ENCODE assay signal across 24 cellular contexts in genomic region chr1:98211271-98211840, GRCh38.
A peak's percentile ranks its signal among the peaks of the same experiment; 100 is the strongest.
DNase-seq lines count a peak whose midpoint lies in the region; ATAC-seq and TF ChIP-seq lines count a peak whose summit lies in the region.
"Had no signal": no experiment of that assay in that cellular context is flagged by ENCODE, and none has a peak within 500 bp of the region (broad histone marks: within the 10 kb centered on the region; RNA-seq: fewer than 3 reads in every experiment).

No MANE protein-coding gene starts in this region.

- H3K36me3 ChIP-seq in mesenchymal stem cell (ENCODE audit: control insufficient read depth in 1 of 2, insufficient read depth in 2 of 2, low read depth in 1 of 2, low read length in 2 of 2) (no peaks in the 10 kb centered on the region), smooth muscle cell (ENCODE audit: low read depth) (no peaks in the 10 kb centered on the region)
- H3K36me3 ChIP-seq: breast epithelium, left lung, transverse colon had no signal

- H2AFZ ChIP-seq in mesenchymal stem cell (ENCODE audit: low read depth, low read length) (no peak overlapping the region), smooth muscle cell (ENCODE audit: low read depth) (no peak overlapping the region)

- H3K9me3 ChIP-seq in mesenchymal stem cell (ENCODE audit: control insufficient read depth, low read length) (no peaks in the 10 kb centered on the region), smooth muscle cell (replicated peaks; ENCODE audit: low read depth) (no peaks in the 10 kb centered on the region)
- H3K9me3 ChIP-seq: breast epithelium, left lung, transverse colon had no signal

- no peak overlapping the region for H3K9ac ChIP-seq in mesenchymal stem cell (ENCODE audit: low read length)
- H3K9ac ChIP-seq in smooth muscle cell (ENCODE audit: low read depth) = no peak overlapping the region

- H3K4me1 ChIP-seq in mesenchymal stem cell (ENCODE audit: control insufficient read depth, insufficient read depth, low read depth, low read length) (no peaks in the 10 kb centered on the region), smooth muscle cell (ENCODE audit: low read depth) (peaks cover 13% of the 10 kb centered on the region)
- H3K4me1 ChIP-seq: breast epithelium, left lung, transverse colon had no signal

- peak overlapping the region; percentile 75 for H3K27ac ChIP-seq in mesenchymal stem cell (ENCODE audit: low read length, poor library complexity, severe bottlenecking)
- H3K27ac ChIP-seq in smooth muscle cell (ENCODE audit: low read depth) = no peak overlapping the region
- H3K27ac ChIP-seq: breast epithelium, left lung, transverse colon had no signal

- intact Hi-C loops in left cardiac atrium (cut with DNase I) = no loop called here

- H4K8ac ChIP-seq in mesenchymal stem cell (ENCODE audit: low read length) = no peak overlapping the region

- WGBS in mesenchymal stem cell = 100% methylated on average over 2 of the region's 2 CpGs
- WGBS in smooth muscle cell (ENCODE audit: low lambda C conversion rate) = 91% methylated on average over 2 of the region's 2 CpGs

- H3K4me2 ChIP-seq in mesenchymal stem cell (ENCODE audit: low read length, poor library complexity, severe bottlenecking) = no peak overlapping the region
- peak overlapping the region; percentile 80 for H3K4me2 ChIP-seq in smooth muscle cell

- no peak overlapping the region for H3K23ac ChIP-seq in mesenchymal stem cell (ENCODE audit: low read length in 2 of 2)

- H3K27me3 ChIP-seq in mesenchymal stem cell (ENCODE audit: control insufficient read depth in 1 of 2, insufficient read depth in 1 of 2, low read length in 2 of 2) (no peaks in the 10 kb centered on the region), smooth muscle cell (ENCODE audit: low read depth) (no peaks in the 10 kb centered on the region)
- H3K27me3 ChIP-seq: breast epithelium, left lung, transverse colon had no signal

- no peak for TF ChIP-seq CTCF in smooth muscle cell (IDR thresholded peaks at IDR 0.05; ENCODE audit: borderline replicate concordance, insufficient read depth, poor library complexity, severe bottlenecking)

- H3K79me2 ChIP-seq in smooth muscle cell (ENCODE audit: low read depth) = no peaks in the 10 kb centered on the region

- no peak overlapping the region for H2BK5ac ChIP-seq in mesenchymal stem cell (ENCODE audit: low read depth, low read length, poor library complexity, severe bottlenecking)

- H3K18ac ChIP-seq in mesenchymal stem cell (ENCODE audit: low read depth in 1 of 2, low read length in 2 of 2) = no peak overlapping the region

- DNase-seq in HK-2 (ENCODE audit: unreplicated experiment) (peak; percentile 36), astrocyte of the hippocampus (ENCODE audit: low read depth, low spot score) (peak; percentile 18), mesenchymal stem cell (no peak), smooth muscle cell (lab: John Stamatoyannopoulos, UW; ENCODE audit: unreplicated experiment) (no peak), GDM1 (lab: John Stamatoyannopoulos, UW) (no peak), left cardiac atrium (no peak), NCI-H187 treated with DMSO at 0.1 percent for 48 hours (lab: John Stamatoyannopoulos, UW) (no peak)
- DNase-seq: activated CD4-positive, alpha-beta memory T cell treated with anti-CD3 and anti-CD28 coated beads, Interleukin-2, amount 10 ng/mL, durations not matched to agents 7 days and 5 days; activated CD4-positive, CD25-positive, alpha-beta regulatory T cell treated with anti-CD3 and anti-CD28 coated beads, Interleukin-2, amount 50 U/mL, for 72 hours; activated CD8-positive, alpha-beta memory T cell treated with anti-CD3 and anti-CD28 coated beads, Interleukin-2, amount 50 U/mL, for 4 hours; activated naive CD4-positive, alpha-beta T cell treated with Interleukin-2 at 50 U/mL for 16 hours; GOT3; hippocampal formation; Karpas-422; left lung; NCI-H1417 treated with DMSO at 0.1 percent for 48 hours; NCI-H345; right cardiac atrium; Right ventricle myocardium superior; stimulated activated CD4-positive, alpha-beta T cell treated with anti-CD3 and anti-CD28 coated beads, Interleukin-4, amount 100 ng/mL, for 4 hours; T-helper 2 cell; transverse colon had no signal

- H3K4ac ChIP-seq in mesenchymal stem cell (ENCODE audit: low read depth in 1 of 2, low read length in 2 of 2) = no peak overlapping the region

- no peaks in the 10 kb centered on the region for H3F3A ChIP-seq in smooth muscle cell (ENCODE audit: low read depth)

- no peak for ATAC-seq in left cardiac atrium
- ATAC-seq: left lung; right cardiac atrium; stimulated activated effector memory CD8-positive, alpha-beta T cell treated with anti-CD3 and anti-CD28 coated beads, Interleukin-12 subunit alpha, Interleukin-12 subunit beta, amount 100 ng/mL, for 72 hours had no signal

- H2BK15ac ChIP-seq in mesenchymal stem cell (ENCODE audit: low read depth, poor library complexity, severe bottlenecking) = no peak overlapping the region

- no peak overlapping the region for H4K91ac ChIP-seq in mesenchymal stem cell (ENCODE audit: low read length)

- no peak overlapping the region for H3K4me3 ChIP-seq in mesenchymal stem cell (ENCODE audit: insufficient read depth in 1 of 2, low read depth in 1 of 2, low read length in 2 of 2)
- H3K4me3 ChIP-seq in smooth muscle cell = no peak overlapping the region
- H3K4me3 ChIP-seq: breast epithelium, left lung, transverse colon had no signal

- no peak overlapping the region for H2BK120ac ChIP-seq in mesenchymal stem cell (ENCODE audit: low read depth, low read length)

- no peak overlapping the region for H3K14ac ChIP-seq in mesenchymal stem cell (ENCODE audit: low read length in 2 of 2)

- H4K20me1 ChIP-seq in smooth muscle cell (ENCODE audit: low read depth) = no peaks in the 10 kb centered on the region

- no peaks in the 10 kb centered on the region for H3K79me1 ChIP-seq in mesenchymal stem cell (replicated peaks; ENCODE audit: low read length, poor library complexity, severe bottlenecking)

- H2AK5ac ChIP-seq in mesenchymal stem cell (ENCODE audit: low read length, severe bottlenecking) = no peak overlapping the region

- no peak overlapping the region for H2BK12ac ChIP-seq in mesenchymal stem cell (ENCODE audit: low read length in 2 of 2)

Comparison
In these comparisons a context has a peak if more than half of its experiments do, and no peak if none do; other contexts are left out.
1. DNase-seq: peak in HK-2 (single experiment) and astrocyte of the hippocampus (single experiment); none in mesenchymal stem cell (single experiment), smooth muscle cell (single experiment), GDM1 (single experiment), left cardiac atrium (single experiment) and NCI-H187 treated with DMSO at 0.1 percent for 48 hours (single experiment).